15 cellular contexts compared by ENCODE assay signal in genomic region chr1:951364-951763, GRCh38. TPM values are rescaled to one million over a fixed set of nuclear protein-coding genes. Genes with fewer than 3 reads are reported as not detected.
DNase-seq lines count a peak whose midpoint lies in the region; ATAC-seq and TF ChIP-seq lines count a peak whose summit lies in the region.
"Had no signal": no experiment of that assay in that cellular context is flagged by ENCODE, and none has a peak within 500 bp of the region (broad histone marks: within the 10 kb centered on the region; RNA-seq: fewer than 3 reads in every experiment).

No MANE protein-coding gene starts in this region.

- POLR2A ChIA-PET in A673 (lab: Charles Lee; ENCODE audit: low non-redundant PET) (no interaction called here), SK-N-SH (lab: Yijun Ruan, JAX) (no interaction called here)
- POLR2A ChIA-PET in activated CD4-positive, alpha-beta T cell treated with anti-CD3 and anti-CD28 coated beads, Interleukin-2, amount 10 ng/mL, durations not matched to agents 7 days and 5 days (lab: Charles Lee) = no interaction called here

- H3K36me3 Mint-ChIP-seq in activated CD4-positive, alpha-beta T cell treated with anti-CD3 and anti-CD28 coated beads, Interleukin-2, amount 10 ng/mL, durations not matched to agents 7 days and 5 days (ENCODE audit: low read depth) = peaks cover 47% of the 10 kb centered on the region

- no peak overlapping the region for H3K4me2 ChIP-seq in SK-N-SH

- DNase-seq in A673 (ENCODE audit: low spot score) (peak; percentile 51), SK-N-SH (no peak), foreskin keratinocyte (no peak), NCI-H1417 treated with DMSO at 0.1 percent for 48 hours (lab: John Stamatoyannopoulos, UW) (no peak)
- DNase-seq in activated CD4-positive, alpha-beta T cell treated with anti-CD3 and anti-CD28 coated beads, Interleukin-2, amount 10 ng/mL, durations not matched to agents 7 days and 5 days = no peak
- DNase-seq: cortex of kidney, heart right ventricle, NCI-H2081 had no signal

- H3K4me3 ChIP-seq in A673 (ENCODE audit: low read depth, low read length, poor library complexity, severe bottlenecking) (no peak overlapping the region), GM12875 (ENCODE audit: low read depth, low read length) (no peak overlapping the region), SK-N-SH (ENCODE audit: low read depth in 2 of 2, low read length in 1 of 2) (no peak overlapping the region)
- H3K4me3 ChIP-seq: heart right ventricle had no signal

- no peaks in the 10 kb centered on the region for H3K9me2 ChIP-seq in SK-N-SH

- H3F3A ChIP-seq in SK-N-SH (replicated peaks; ENCODE audit: insufficient read depth) = no peaks in the 10 kb centered on the region

- no peak overlapping the region for H3K27ac ChIP-seq in A673 (ENCODE audit: low read depth, low read length, poor library complexity, severe bottlenecking)
- H3K27ac ChIP-seq in SK-N-SH (ENCODE audit: low read depth in 2 of 2, low read length in 1 of 2) = no peak overlapping the region
- H3K27ac ChIP-seq in foreskin keratinocyte = no peak overlapping the region
- H3K27ac ChIP-seq: C4-2B, heart right ventricle had no signal

- H3K9ac ChIP-seq in SK-N-SH = no peak overlapping the region

- H3K4me1 ChIP-seq in A673 (ENCODE audit: insufficient read depth, low read length, poor library complexity, severe bottlenecking) (no peaks in the 10 kb centered on the region), SK-N-SH (ENCODE audit: control insufficient read depth in 1 of 2, insufficient read depth in 2 of 2, low read depth in 1 of 2, low read length in 1 of 2) (no peaks in the 10 kb centered on the region), foreskin keratinocyte (no peaks in the 10 kb centered on the region)
- H3K4me1 ChIP-seq: heart right ventricle had no signal

- H3K9me3 Mint-ChIP-seq in activated CD4-positive, alpha-beta T cell treated with anti-CD3 and anti-CD28 coated beads, Interleukin-2, amount 10 ng/mL, durations not matched to agents 7 days and 5 days = no peaks in the 10 kb centered on the region
- H3K9me3 Mint-ChIP-seq: activated T-helper 2 cell treated with anti-CD3 and anti-CD28 coated beads, Interferon-gamma antibody, Interleukin-2, Interleukin-4, amounts not matched to agents 10 μg/mL and 5 μg/mL and 100 μg/mL, durations not matched to agents 14 hours and 24 hours and 36 hours had no signal

- H2AFZ ChIP-seq in SK-N-SH (ENCODE audit: low read depth) = no peak overlapping the region

- TF ChIP-seq CTCF in A673 (conservative IDR thresholded peaks at IDR 0.05; ENCODE audit: low read depth, low read length) (peak; percentile 56), GM12875 (IDR thresholded peaks at IDR 0.05; ENCODE audit: borderline replicate concordance, insufficient read depth, low read depth, low read length) (peak; percentile 28; the same call in 1 of the 2 replicates), SK-N-SH (IDR thresholded peaks at IDR 0.05) (peak; percentile 48), foreskin keratinocyte (conservative IDR thresholded peaks at IDR 0.05) (peak; percentile 42)

- H3K27me3 ChIP-seq in A673 (replicated peaks; ENCODE audit: insufficient read depth, low read depth, low read length, poor library complexity) = no peaks in the 10 kb centered on the region
- no peaks in the 10 kb centered on the region for H3K27me3 ChIP-seq in SK-N-SH (ENCODE audit: insufficient read depth)
- H3K27me3 ChIP-seq in foreskin keratinocyte = no peaks in the 10 kb centered on the region
- H3K27me3 ChIP-seq: heart right ventricle had no signal

- H3K79me2 ChIP-seq in SK-N-SH (ENCODE audit: insufficient read depth) = no peaks in the 10 kb centered on the region

- 0 out of 2 replicates have a peak, but pooled peaks cover 11% of the 10 kb centered on the region for H4K20me1 ChIP-seq in SK-N-SH (ENCODE audit: insufficient read depth)

- no peaks in the 10 kb centered on the region for H3K9me3 ChIP-seq in A673 (ENCODE audit: low read depth, low read length, poor library complexity, severe bottlenecking)
- no peaks in the 10 kb centered on the region for H3K9me3 ChIP-seq in SK-N-SH
- H3K9me3 ChIP-seq: heart right ventricle had no signal

- 86% methylated on average over 5 of the region's 6 CpGs for WGBS in SK-N-SH (ENCODE audit: low lambda C conversion rate)

- TF ChIP-seq RAD21 in SK-N-SH (IDR thresholded peaks at IDR 0.05; ENCODE audit: low read length) = peak; percentile 31; the same call in 1 of the 2 replicates

- no peak overlapping the region for H3K4me3 Mint-ChIP-seq in activated CD4-positive, alpha-beta T cell treated with anti-CD3 and anti-CD28 coated beads, Interleukin-2, amount 10 ng/mL, durations not matched to agents 7 days and 5 days

- no peaks in the 10 kb centered on the region for H3K27me3 Mint-ChIP-seq in activated CD4-positive, alpha-beta T cell treated with anti-CD3 and anti-CD28 coated beads, Interleukin-2, amount 10 ng/mL, durations not matched to agents 7 days and 5 days

- no TSS peak for BruUV-seq in A673 (replicated peaks; lab: Mats Ljungman, UMichigan)

- H3K4me1 Mint-ChIP-seq in activated CD4-positive, alpha-beta T cell treated with anti-CD3 and anti-CD28 coated beads, Interleukin-2, amount 10 ng/mL, durations not matched to agents 7 days and 5 days = no peaks in the 10 kb centered on the region

- H3K36me3 ChIP-seq in A673 (ENCODE audit: insufficient read depth, low read length, poor library complexity, severe bottlenecking) (peaks cover 80% of the 10 kb centered on the region), SK-N-SH (replicated peaks in 1 of 2; ENCODE audit: control insufficient read depth in 1 of 2, insufficient read depth in 2 of 2, low read length in 1 of 2) (peaks cover 0 to 94% of the 10 kb centered on the region in 2 experiments)

- no peak for TF ChIP-seq EP300 in SK-N-SH (IDR thresholded peaks at IDR 0.05; ENCODE audit: borderline replicate concordance in 1 of 2, low read depth in 1 of 2, low read length in 1 of 2)

- intact Hi-C loops in A673 (cut with micrococcal nuclease; ENCODE audit: unreplicated experiment) = no loop called here

- no peak for ATAC-seq in foreskin keratinocyte
- ATAC-seq in HG03520 (IDR thresholded peaks at IDR 0.05; ENCODE audit: unreplicated experiment) = no peak
- ATAC-seq in GM21786 (IDR thresholded peaks at IDR 0.05; ENCODE audit: unreplicated experiment) = no peak
- ATAC-seq: heart right ventricle had no signal

- H3K27ac Mint-ChIP-seq in activated CD4-positive, alpha-beta T cell treated with anti-CD3 and anti-CD28 coated beads, Interleukin-2, amount 10 ng/mL, durations not matched to agents 7 days and 5 days = no peak overlapping the region
- H3K27ac Mint-ChIP-seq: activated T-helper 2 cell treated with anti-CD3 and anti-CD28 coated beads, Interferon-gamma antibody, Interleukin-2, Interleukin-4, amounts not matched to agents 10 μg/mL and 5 μg/mL and 100 μg/mL, durations not matched to agents 14 hours and 24 hours and 36 hours had no signal

- CTCF ChIA-PET in A673 (lab: Charles Lee) = interaction anchor here (1.0 kb wide), 1 partner anchor 47 kb away, joined by 10 read pairs; no protein-coding TSS in a partner anchor
- CTCF ChIA-PET in SK-N-SH (lab: Yijun Ruan, JAX) = interaction anchor here (0.5 to 1.5 kb wide), 10 partner anchors 11 to 56 kb away, joined by 3 to 12 read pairs (median 3); no protein-coding TSS in a partner anchor
- CTCF ChIA-PET in activated CD4-positive, alpha-beta T cell treated with anti-CD3 and anti-CD28 coated beads, Interleukin-2, amount 10 ng/mL, durations not matched to agents 7 days and 5 days (lab: Charles Lee) = no interaction called here

RNA-seq across cellular contexts. Expression of gene NOC2L, which starts 7.7 kb away (rescaled TPM):
- 197 and 214 TPM in 2 replicates for total RNA-seq in A673 (2021)
- polyA plus RNA-seq in SK-N-SH (2012; rRNA removed) = 114 and 124 TPM in 2 replicates
- polyA plus RNA-seq in SK-N-SH (2012; cell fraction: cytosol; rRNA removed) = 77.5 and 83.1 TPM in 2 replicates
- polyA plus RNA-seq in SK-N-SH (2012; cell fraction: nucleus; rRNA removed) = 214 and 215 TPM in 2 replicates
- 60.1 and 112 TPM in 2 replicates for total RNA-seq in foreskin keratinocyte
- polyA plus RNA-seq in foreskin keratinocyte = 53.5 and 99.0 TPM in 2 replicates
- total RNA-seq in activated CD4-positive, alpha-beta T cell treated with anti-CD3 and anti-CD28 coated beads, Interleukin-2, amount 10 ng/mL, durations not matched to agents 7 days and 5 days = 10 to 100 TPM; 60.5 to 71.8 TPM

RNA-seq across cellular contexts. Expression of gene KLHL17, which starts 9.0 kb away (rescaled TPM):
- total RNA-seq in A673 (2021) (43.3 and 48.3 TPM in 2 replicates), foreskin keratinocyte (16.4 and 16.6 TPM in 2 replicates)
- polyA plus RNA-seq in SK-N-SH (2012; rRNA removed) (27.3 and 28.1 TPM in 2 replicates), foreskin keratinocyte (17.2 and 17.5 TPM in 2 replicates)
- 3.6 and 5.7 TPM in 2 replicates for polyA plus RNA-seq in SK-N-SH (2012; cell fraction: cytosol; rRNA removed)
- 220 and 295 TPM in 2 replicates for polyA plus RNA-seq in SK-N-SH (2012; cell fraction: nucleus; rRNA removed)
- 10 to 100 TPM; 23.6 to 27.1 TPM for total RNA-seq in activated CD4-positive, alpha-beta T cell treated with anti-CD3 and anti-CD28 coated beads, Interleukin-2, amount 10 ng/mL, durations not matched to agents 7 days and 5 days

RNA-seq across cellular contexts. Expression of gene PLEKHN1, which starts 14.9 kb away (rescaled TPM):
- total RNA-seq in A673 (2021) = not detected in 2 replicates
- polyA plus RNA-seq in SK-N-SH (2012; rRNA removed) = not detected in 2 replicates
- polyA plus RNA-seq in SK-N-SH (2012; cell fraction: cytosol; rRNA removed) = not detected in 2 replicates
- 0.13 and 0.25 TPM in 2 replicates for polyA plus RNA-seq in SK-N-SH (2012; cell fraction: nucleus; rRNA removed)
- 3.0 and 4.6 TPM in 2 replicates for total RNA-seq in foreskin keratinocyte
- 3.4 and 4.2 TPM in 2 replicates for polyA plus RNA-seq in foreskin keratinocyte
- 1 to 10 TPM; 3.2 TPM for total RNA-seq in activated CD4-positive, alpha-beta T cell treated with anti-CD3 and anti-CD28 coated beads, Interleukin-2, amount 10 ng/mL, durations not matched to agents 7 days and 5 days
- total RNA-seq: skeletal muscle tissue had no signal

RNA-seq across cellular contexts. Expression of gene SAMD11, which starts 27.6 kb away (rescaled TPM):
- 24.1 and 28.4 TPM in 2 replicates for total RNA-seq in A673 (2021)
- polyA plus RNA-seq in SK-N-SH (2012; rRNA removed) = 2.1 and 3.7 TPM in 2 replicates
- 1.8 and 2.7 TPM in 2 replicates for polyA plus RNA-seq in SK-N-SH (2012; cell fraction: cytosol; rRNA removed)
- 16.3 and 25.0 TPM in 2 replicates for polyA plus RNA-seq in SK-N-SH (2012; cell fraction: nucleus; rRNA removed)
- not detected in 2 replicates for total RNA-seq in foreskin keratinocyte
- 0.16 TPM in 1 of 2 replicates, not detected in the other for polyA plus RNA-seq in foreskin keratinocyte
- not detected for total RNA-seq in activated CD4-positive, alpha-beta T cell treated with anti-CD3 and anti-CD28 coated beads, Interleukin-2, amount 10 ng/mL, durations not matched to agents 7 days and 5 days
- total RNA-seq: activated T-helper 2 cell treated with anti-CD3 and anti-CD28 coated beads, Interferon-gamma antibody, Interleukin-2, Interleukin-4, amounts not matched to agents 10 μg/mL and 5 μg/mL and 100 μg/mL, durations not matched to agents 14 hours and 24 hours and 36 hours; mononuclear cell had no signal

RNA-seq across cellular contexts. Expression of gene PERM1, which starts 30.5 kb away (rescaled TPM):
- total RNA-seq in A673 (2021) (0.28 TPM in 1 of 2 replicates, not detected in the other), foreskin keratinocyte (not detected in 2 replicates)
- polyA plus RNA-seq in SK-N-SH (2012; rRNA removed) (0.18 and 0.25 TPM in 2 replicates), foreskin keratinocyte (not detected in 2 replicates)
- 0.13 and 0.18 TPM in 2 replicates for polyA plus RNA-seq in SK-N-SH (2012; cell fraction: cytosol; rRNA removed)
- polyA plus RNA-seq in SK-N-SH (2012; cell fraction: nucleus; rRNA removed) = 0.73 and 1.4 TPM in 2 replicates
- not detected for total RNA-seq in activated CD4-positive, alpha-beta T cell treated with anti-CD3 and anti-CD28 coated beads, Interleukin-2, amount 10 ng/mL, durations not matched to agents 7 days and 5 days
- total RNA-seq: activated T-helper 2 cell treated with anti-CD3 and anti-CD28 coated beads, Interferon-gamma antibody, Interleukin-2, Interleukin-4, amounts not matched to agents 10 μg/mL and 5 μg/mL and 100 μg/mL, durations not matched to agents 14 hours and 24 hours and 36 hours had no signal
